In the genomic region with DNA sequence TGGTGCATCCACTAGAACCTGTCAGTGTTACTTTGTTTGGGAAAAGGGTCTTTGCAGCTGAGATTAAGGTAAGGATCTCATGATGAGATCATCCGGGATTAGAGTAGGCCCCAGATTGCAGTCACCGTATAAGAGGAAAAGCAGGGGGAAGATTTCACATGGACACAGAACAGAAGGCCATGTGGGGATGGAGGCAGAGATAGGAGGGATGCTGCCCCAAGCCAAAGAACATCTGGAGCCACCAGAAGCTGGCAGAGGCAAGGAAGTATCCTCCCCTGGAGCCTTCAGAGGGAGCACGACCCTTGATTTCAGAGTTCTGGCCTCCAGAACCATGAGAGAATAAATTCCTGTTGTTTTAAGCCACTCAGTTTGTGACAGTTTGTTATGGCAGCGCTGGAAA, we compare ENCODE assay signal across 26 cellular contexts. TPM values are rescaled to one million over a fixed set of nuclear protein-coding genes. Genes with fewer than 3 reads are reported as not detected.
"Had no signal": no experiment of that assay in that cellular context is flagged by ENCODE, and none has a peak within 500 bp of the region (broad histone marks: within the 10 kb centered on the region; RNA-seq: fewer than 3 reads in every experiment).

No MANE protein-coding gene starts in this region.

- H3K36me3 Mint-ChIP-seq: activated naive CD4-positive, alpha-beta T cell treated with anti-CD3 and anti-CD28 coated beads, Interleukin-2, amount 50 U/mL, for 72 hours; memory B cell had no signal

- H3K4me1 ChIP-seq: psoas muscle had no signal

- H3K4me3 Mint-ChIP-seq: activated B cell treated with CpG ODN at 0.5 μM for 24 hours; activated CD4-positive, alpha-beta T cell treated with anti-CD3 and anti-CD28 coated beads for 36 hours; activated T-cell treated with anti-CD3 and anti-CD28 coated beads, Interleukin-2, amount 50 U/mL, for 72 hours; memory B cell; nephron progenitor cell; stimulated activated effector memory CD8-positive, alpha-beta T cell treated with anti-CD3 and anti-CD28 coated beads, Interleukin-12 subunit alpha, Interleukin-12 subunit beta, amount 100 ng/mL, for 72 hours had no signal

- H3K4me1 Mint-ChIP-seq: activated B cell treated with CpG ODN at 0.5 μM for 24 hours had no signal

- DNase-seq: activated B cell treated with CpG ODN at 0.5 μM for 24 hours; activated CD4-positive, alpha-beta T cell treated with anti-CD3 and anti-CD28 coated beads for 36 hours; activated CD4-positive, alpha-beta T cell treated with anti-CD3 and anti-CD28 coated beads, Interleukin-2, amount 50 U/mL, for 4 hours; activated gamma-delta T cell treated with Interleukin-2 at 50 U/mL for 16 hours; activated T-cell treated with anti-CD3 and anti-CD28 coated beads, Interleukin-2, amount 50 U/mL, for 72 hours; adrenal gland; central memory CD4-positive, alpha-beta T cell; gastrocnemius medialis; head of caudate nucleus; hypothalamus; left cardiac atrium; nephron progenitor cell; psoas muscle; stimulated activated CD4-positive, alpha-beta T cell treated with anti-CD3 and anti-CD28 coated beads, Interleukin-12 subunit alpha, Interleukin-12 subunit beta, amount 100 ng/mL, for 4 hours; stomach; T1000 had no signal

- H3K9me3 ChIP-seq: adrenal gland, esophagus muscularis mucosa, gastrocnemius medialis, pancreas, psoas muscle, right atrium auricular region, stomach, suprapubic skin, tibial nerve, vagina had no signal

- H3K27ac Mint-ChIP-seq: activated B cell treated with CpG ODN at 0.5 μM for 24 hours; activated CD4-positive, alpha-beta T cell treated with anti-CD3 and anti-CD28 coated beads for 36 hours; activated naive CD4-positive, alpha-beta T cell treated with anti-CD3 and anti-CD28 coated beads, Interleukin-2, amount 50 U/mL, for 72 hours; activated T-cell treated with anti-CD3 and anti-CD28 coated beads, Interleukin-2, amount 50 U/mL, for 72 hours; memory B cell; nephron progenitor cell; stimulated activated effector memory CD8-positive, alpha-beta T cell treated with anti-CD3 and anti-CD28 coated beads, Interleukin-12 subunit alpha, Interleukin-12 subunit beta, amount 100 ng/mL, for 72 hours had no signal

- H3K27ac ChIP-seq: esophagus muscularis mucosa, gastrocnemius medialis, pancreas, psoas muscle, right atrium auricular region, suprapubic skin, vagina had no signal

- H3K27me3 Mint-ChIP-seq: activated CD4-positive, alpha-beta T cell treated with anti-CD3 and anti-CD28 coated beads for 36 hours had no signal

- H3K27me3 ChIP-seq: adrenal gland, gastrocnemius medialis, pancreas, right atrium auricular region, tibial nerve, vagina had no signal

- H3K36me3 ChIP-seq: adrenal gland, esophagus muscularis mucosa, gastrocnemius medialis, pancreas, right atrium auricular region, stomach, suprapubic skin, tibial nerve, vagina had no signal

- H3K4me3 ChIP-seq: adrenal gland, esophagus muscularis mucosa, gastrocnemius medialis, pancreas, psoas muscle, right atrium auricular region, stomach, suprapubic skin, tibial nerve, vagina had no signal

- H3K9me3 Mint-ChIP-seq: activated B cell treated with CpG ODN at 0.5 μM for 24 hours; activated naive CD4-positive, alpha-beta T cell treated with anti-CD3 and anti-CD28 coated beads, Interleukin-2, amount 50 U/mL, for 72 hours; activated T-cell treated with anti-CD3 and anti-CD28 coated beads, Interleukin-2, amount 50 U/mL, for 72 hours; nephron progenitor cell had no signal

- ATAC-seq: activated CD4-positive, alpha-beta T cell treated with anti-CD3 and anti-CD28 coated beads for 36 hours; activated naive CD4-positive, alpha-beta T cell treated with anti-CD3 and anti-CD28 coated beads, Interleukin-2, amount 50 U/mL, for 72 hours; activated T-cell treated with anti-CD3 and anti-CD28 coated beads, Interleukin-2, amount 50 U/mL, for 72 hours; gastrocnemius medialis; left cardiac atrium; pancreas; psoas muscle; stimulated activated effector memory CD8-positive, alpha-beta T cell treated with anti-CD3 and anti-CD28 coated beads, Interleukin-12 subunit alpha, Interleukin-12 subunit beta, amount 100 ng/mL, for 72 hours had no signal

RNA-seq across cellular contexts. Expression of a gene that starts 39.6 kb away (rescaled TPM):
- total RNA-seq: activated CD4-positive, alpha-beta T cell treated with anti-CD3 and anti-CD28 coated beads for 36 hours; activated naive CD4-positive, alpha-beta T cell treated with anti-CD3 and anti-CD28 coated beads, Interleukin-2, amount 50 U/mL, for 72 hours; activated T-cell treated with anti-CD3 and anti-CD28 coated beads, Interleukin-2, amount 50 U/mL, for 72 hours; T-helper 1 cell treated with Interleukin-12 subunit alpha and Interleukin-12 subunit beta and Interleukin-4 antibody, amounts not matched to agents 30 ng/mL and 1 ng/mL, for 36 hours had no signal
